11 cellular contexts compared by ENCODE assay signal in genomic region chr6:34610819-34611477, GRCh38. TPM values are rescaled to one million over a fixed set of nuclear protein-coding genes. Genes with fewer than 3 reads are reported as not detected.
DNase-seq lines count a peak whose midpoint lies in the region; ATAC-seq, FAIRE-seq and TF ChIP-seq lines count a peak whose summit lies in the region.
"Had no signal": no experiment of that assay in that cellular context is flagged by ENCODE, and none has a peak within 500 bp of the region (broad histone marks: within the 10 kb centered on the region; RNA-seq: fewer than 3 reads in every experiment).

No MANE protein-coding gene starts in this region.

- CTCF ChIA-PET in AG04450 (lab: Charles Lee): interaction anchor here (0.6 to 5.3 kb wide), 6 partner anchors 134 to 448 kb away, joined by 3 to 64 read pairs (median 20); partner anchors contain the start of gene SMIM29

- H2AFZ ChIP-seq in keratinocyte (ENCODE audit: control insufficient read depth, low read length): no peak overlapping the region

- dilution Hi-C loops in keratinocyte (cut with MboI; ENCODE audit: extremely low pct_ligation_motif_present, low sequenced_read_pairs): no loop called here

- H3K4me3 ChIP-seq in AG04450 (ENCODE audit: low read depth, low read length): no peak overlapping the region
- H3K4me3 ChIP-seq in adipocyte (ENCODE audit: low read length): no peak overlapping the region
- H3K4me3 ChIP-seq in keratinocyte (ENCODE audit: control insufficient read depth in 2 of 3, extremely low read depth in 1 of 3, insufficient read depth in 2 of 3, low read depth in 1 of 3, low read length in 3 of 3): no peak overlapping the region
- H3K4me3 ChIP-seq: skin epidermis had no signal

- peak; percentile 59 for DNase-seq in AG04450 (ENCODE audit: low read depth, low spot score)
- peak; percentile 53 for DNase-seq in HPDE6-E6E7 (ENCODE audit: extremely low spot score)
- peak; percentile 62 for DNase-seq in adipocyte (ENCODE audit: low read depth)
- peak; percentile 30 for DNase-seq in keratinocyte (ENCODE audit: low read depth, low spot score)
- DNase-seq in GF-D8 (lab: John Stamatoyannopoulos, UW): no peak
- no peak for DNase-seq in NCI-H2196 treated with DMSO at 0.1 percent for 48 hours (lab: John Stamatoyannopoulos, UW; ENCODE audit: unreplicated experiment)
- no peak for DNase-seq in stimulated activated CD4-positive, alpha-beta T cell treated with anti-CD3 and anti-CD28 coated beads, Interleukin-4, amount 100 ng/mL, for 4 hours
- DNase-seq: anterior cingulate cortex, kidney had no signal

- H3K9me3 ChIP-seq in AG04450 (ENCODE audit: control insufficient read depth, insufficient read depth, low read length) (no peaks in the 10 kb centered on the region; the same call in 1 of the 2 replicates), adipocyte (ENCODE audit: control insufficient read depth, low read length) (no peaks in the 10 kb centered on the region), keratinocyte (ENCODE audit: control insufficient read depth, low read depth, low read length) (no peaks in the 10 kb centered on the region)

- no peak overlapping the region for H3K9ac ChIP-seq in adipocyte (ENCODE audit: low read length)
- no peak overlapping the region for H3K9ac ChIP-seq in keratinocyte (ENCODE audit: control insufficient read depth, extremely low read depth, insufficient read depth, low read length)

- ATAC-seq in GM18502 (IDR thresholded peaks at IDR 0.05; ENCODE audit: poor library complexity, unreplicated experiment): no peak

- POLR2A ChIA-PET in AG04450 (lab: Yijun Ruan, JAX): interaction anchor here (0.5 to 1.0 kb wide), 4 partner anchors 34 to 185 kb away, joined by 3 to 15 read pairs (median 4); partner anchors contain the start of genes ILRUN, RPS10 and SNRPC

- peaks cover 2% of the 10 kb centered on the region for H3K9me1 ChIP-seq in keratinocyte (ENCODE audit: control insufficient read depth, extremely low read depth, insufficient read depth, low read length)

- H3K27ac ChIP-seq in AG04450 (ENCODE audit: low read depth, low read length) (peak overlapping the region; percentile 49), keratinocyte (ENCODE audit: control insufficient read depth, insufficient read depth, low read length) (peak overlapping the region; percentile 20)

- TF ChIP-seq CTCF in AG04450 (IDR thresholded peaks at IDR 0.05; ENCODE audit: low read depth, low read length) (no peak), keratinocyte (optimal IDR thresholded peaks at IDR 0.05 in 1 of 3, IDR thresholded peaks at IDR 0.05 in 1 of 3, conservative IDR thresholded peaks at IDR 0.05 in 1 of 3; ENCODE audit: extremely low read depth in 1 of 3, insufficient read depth in 2 of 3, low read length in 3 of 3) (no peak)

- H3K36me3 ChIP-seq in adipocyte (ENCODE audit: control insufficient read depth, insufficient read depth, low read length, severe bottlenecking) (peaks cover 19% of the 10 kb centered on the region), keratinocyte (ENCODE audit: control insufficient read depth in 2 of 2, extremely low read depth in 1 of 2, insufficient read depth in 2 of 2, low read length in 2 of 2) (peaks cover 5 to 14% of the 10 kb centered on the region in 2 experiments)

- peak; percentile 32 for FAIRE-seq in keratinocyte (lab: Jason Lieb, UNC)

- no peak overlapping the region for H3K4me2 ChIP-seq in keratinocyte (ENCODE audit: control insufficient read depth, extremely low read depth, insufficient read depth, low read depth, low read length)

- H3K4me1 ChIP-seq in adipocyte (ENCODE audit: control insufficient read depth, insufficient read depth, low read length): peaks cover 32% of the 10 kb centered on the region
- peaks cover 11% of the 10 kb centered on the region for H3K4me1 ChIP-seq in keratinocyte (ENCODE audit: control insufficient read depth, extremely low read depth, insufficient read depth, low read length)

- H3K79me2 ChIP-seq in keratinocyte (ENCODE audit: control insufficient read depth, insufficient read depth, low read length): peaks cover 38% of the 10 kb centered on the region

- no peaks in the 10 kb centered on the region for H4K20me1 ChIP-seq in keratinocyte (ENCODE audit: control insufficient read depth, extremely low read depth, insufficient read depth, low read length)

- H3K27me3 ChIP-seq in AG04450 (ENCODE audit: control insufficient read depth, insufficient read depth, low read length): no peaks in the 10 kb centered on the region
- no peaks in the 10 kb centered on the region for H3K27me3 ChIP-seq in adipocyte (replicated peaks; ENCODE audit: control insufficient read depth, insufficient read depth, low read length)
- no peaks in the 10 kb centered on the region for H3K27me3 ChIP-seq in keratinocyte (ENCODE audit: control insufficient read depth, extremely low read depth, insufficient read depth, low read length)

RNA-seq across cellular contexts. Expression of gene SPDEF, which starts 54.8 kb away (rescaled TPM):
- polyA plus RNA-seq in AG04450 (2011; rRNA removed) (0.04 TPM in 1 of 2 replicates, not detected in the other), keratinocyte (0.03 to 0.04 TPM in 2 of 3 replicates, not detected in the other)
- polyA minus RNA-seq in AG04450 (2011; rRNA and poly(A)+ RNA removed): not detected in 2 replicates
- 0.14 TPM for polyA plus RNA-seq in keratinocyte (2011; ENCODE audit: low read depth)
- 0.04 TPM in 1 of 2 replicates, not detected in the other for polyA plus RNA-seq in keratinocyte (2011; cell fraction: cytosol; rRNA removed)
- polyA plus RNA-seq in keratinocyte (2011; cell fraction: nucleus; rRNA removed): 0.12 TPM in 1 of 2 replicates, not detected in the other
- polyA plus RNA-seq in keratinocyte (2012; ENCODE audit: low replicate concordance): not detected in 2 replicates
- not detected in 3 replicates for polyA minus RNA-seq in keratinocyte
- polyA minus RNA-seq in keratinocyte (2011; cell fraction: cytosol; rRNA and poly(A)+ RNA removed): not detected
- polyA minus RNA-seq in keratinocyte (2011; cell fraction: nucleus; rRNA and poly(A)+ RNA removed): not detected in 2 replicates

Comparison
In these comparisons a context has a peak if more than half of its experiments do, and no peak if none do; other contexts are left out.
1. DNase-seq: peak in AG04450 (single experiment), HPDE6-E6E7 (single experiment), adipocyte (single experiment) and keratinocyte (single experiment); none in GF-D8 (single experiment), NCI-H2196 treated with DMSO at 0.1 percent for 48 hours (single experiment) and stimulated activated CD4-positive, alpha-beta T cell treated with anti-CD3 and anti-CD28 coated beads, Interleukin-4, amount 100 ng/mL, for 4 hours (0 of 2).